Comparison of ENCODE assay signal across 24 cellular contexts in genomic region chr9:72355153-72355552, GRCh38. TPM values are rescaled to one million over a fixed set of nuclear protein-coding genes. Genes with fewer than 3 reads are reported as not detected.
DNase-seq lines count a peak whose midpoint lies in the region; ATAC-seq, FAIRE-seq and TF ChIP-seq lines count a peak whose summit lies in the region.
"Had no signal": no experiment of that assay in that cellular context is flagged by ENCODE, and none has a peak within 500 bp of the region (broad histone marks: within the 10 kb centered on the region; RNA-seq: fewer than 3 reads in every experiment).

No MANE protein-coding gene starts in this region.

- peaks cover 48% of the 10 kb centered on the region for H3F3A ChIP-seq in neural progenitor cell (ENCODE audit: low read depth)

- TF ChIP-seq EP300 in GM12878 (IDR thresholded peaks at IDR 0.05; ENCODE audit: borderline replicate concordance in 1 of 2, control insufficient read depth in 1 of 2, low read depth in 2 of 2, low read length in 2 of 2) (no peak), esophagus muscularis mucosa (IDR thresholded peaks at IDR 0.05) (no peak)

- DNase-seq in cardiac muscle cell (ENCODE audit: low read depth in 1 of 2, low spot score in 1 of 2) = no peak
- DNase-seq in left ventricle myocardium inferior = no peak
- DNase-seq in GM12878 (ENCODE audit: low read depth, low spot score) = no peak
- DNase-seq in right lobe of liver = no peak
- no peak for DNase-seq in NAMALWA (ENCODE audit: low spot score)
- no peak for DNase-seq in neural progenitor cell (ENCODE audit: low spot score)
- DNase-seq in esophagus muscularis mucosa (ENCODE audit: extremely low spot score) = no peak
- DNase-seq: activated CD4-positive, alpha-beta T cell treated with anti-CD3 and anti-CD28 coated beads, Interleukin-2, amount 50 U/mL, for 48 hours; activated naive CD4-positive, alpha-beta T cell treated with Interleukin-2 at 50 U/mL for 16 hours; C1 segment of cervical spinal cord; EL; H9; KBM-7; kidney glomerular epithelial cell; naive B cell; NCI-H1694; NCI-H69; pancreas; sigmoid colon; stimulated activated CD4-positive, alpha-beta T cell treated with anti-CD3 and anti-CD28 coated beads, Interleukin-15, amount 100 ng/mL, for 24 hours; stimulated activated CD8-positive, alpha-beta memory T cell treated with anti-CD3 and anti-CD28 coated beads, Interleukin-4, amount 100 ng/mL, for 48 hours; upper lobe of right lung had no signal

- no peak overlapping the region for H2AFZ ChIP-seq in GM12878 (ENCODE audit: control insufficient read depth, low read depth, low read length)
- no peak overlapping the region for H2AFZ ChIP-seq in neural progenitor cell (replicated peaks)

- H4K20me1 ChIP-seq in GM12878 (ENCODE audit: control insufficient read depth, insufficient read depth) (no peaks in the 10 kb centered on the region), neural progenitor cell (ENCODE audit: low read depth) (peaks cover 50% of the 10 kb centered on the region)

- FAIRE-seq in GM12878 (lab: Jason Lieb, UNC) = no peak

- H3K4me3 ChIP-seq in cardiac muscle cell (no peak overlapping the region), left ventricle myocardium inferior (no peak overlapping the region), GM12878 (no peak overlapping the region), right lobe of liver (no peak overlapping the region), neural progenitor cell (no peak overlapping the region), esophagus muscularis mucosa (no peak overlapping the region)
- H3K4me3 ChIP-seq: ascending aorta, pancreas, sigmoid colon, upper lobe of right lung had no signal

- H3K4me2 ChIP-seq in GM12878 (ENCODE audit: control insufficient read depth, insufficient read depth) = no peak overlapping the region
- H3K4me2 ChIP-seq in neural progenitor cell = no peak overlapping the region

- no TSS peak for BruUV-seq in GM12878 (replicated peaks; lab: Mats Ljungman, UMichigan)

- H3K9me3 ChIP-seq in cardiac muscle cell (ENCODE audit: low read depth) = no peaks in the 10 kb centered on the region
- no peaks in the 10 kb centered on the region for H3K9me3 ChIP-seq in left ventricle myocardium inferior (replicated peaks)
- H3K9me3 ChIP-seq in GM12878 (replicated peaks; ENCODE audit: control insufficient read depth, insufficient read depth, low read length) = no peaks in the 10 kb centered on the region
- no peaks in the 10 kb centered on the region for H3K9me3 ChIP-seq in right lobe of liver
- H3K9me3 ChIP-seq in neural progenitor cell (ENCODE audit: low read depth) = no peaks in the 10 kb centered on the region
- no peaks in the 10 kb centered on the region for H3K9me3 ChIP-seq in esophagus muscularis mucosa
- H3K9me3 ChIP-seq: ascending aorta, pancreas, sigmoid colon, upper lobe of right lung had no signal

- 89% methylated on average over 4 of the region's 4 CpGs for WGBS in GM12878 (ENCODE audit: insufficient coverage, insufficient replicate concordance, low lambda C conversion rate, missing lambda C conversion rate)
- 68% methylated on average over 3 of the region's 4 CpGs for WGBS in right lobe of liver (ENCODE audit: insufficient coverage, low coverage, low lambda C conversion rate, missing lambda C conversion rate)
- WGBS in esophagus muscularis mucosa = 75% methylated on average over 4 of the region's 4 CpGs

- intact Hi-C loops in left ventricle myocardium inferior (cut with micrococcal nuclease) (no loop called here), GM12878 (cut with micrococcal nuclease; ENCODE audit: unreplicated experiment) (loop anchor here (10.0 kb wide), 1 partner anchor 320 kb away; no protein-coding TSS in a partner anchor), right lobe of liver (cut with DNase I) (no loop called here), esophagus muscularis mucosa (cut with DNase I) (no loop called here)

- peaks cover 57% of the 10 kb centered on the region for H3K36me3 ChIP-seq in cardiac muscle cell
- peaks cover 78% of the 10 kb centered on the region for H3K36me3 ChIP-seq in left ventricle myocardium inferior
- H3K36me3 ChIP-seq in GM12878 (ENCODE audit: control insufficient read depth in 2 of 2, insufficient read depth in 2 of 2, low read length in 1 of 2) = peaks cover 2 to 18% of the 10 kb centered on the region in 2 experiments; a peak in 3 of 4 replicates
- peaks cover 5 to 64% (median 40%) of the 10 kb centered on the region in 4 donors for H3K36me3 ChIP-seq in right lobe of liver
- peaks cover 36% of the 10 kb centered on the region for H3K36me3 ChIP-seq in neural progenitor cell
- H3K36me3 ChIP-seq in esophagus muscularis mucosa = peaks cover 11 to 84% (median 61%) of the 10 kb centered on the region in 4 donors

- POLR2A ChIA-PET in GM12878 (lab: Charles Lee) = no interaction called here

- H3K9ac ChIP-seq in GM12878 (ENCODE audit: control insufficient read depth, insufficient read depth, low read length) = no peak overlapping the region
- no peak overlapping the region for H3K9ac ChIP-seq in neural progenitor cell

- no peak for TF ChIP-seq CTCF in cardiac muscle cell (IDR thresholded peaks at IDR 0.05; ENCODE audit: low read depth, low read length)
- TF ChIP-seq CTCF in left ventricle myocardium inferior (IDR thresholded peaks at IDR 0.05; ENCODE audit: borderline replicate concordance) = no peak
- no peak for TF ChIP-seq CTCF in GM12878 (IDR thresholded peaks at IDR 0.05 in 2 of 3, conservative IDR thresholded peaks at IDR 0.05 in 1 of 3; ENCODE audit: control insufficient read depth in 2 of 3, extremely low read depth in 1 of 3, insufficient read depth in 1 of 3, low read depth in 3 of 3, low read length in 3 of 3)
- TF ChIP-seq CTCF in right lobe of liver (IDR thresholded peaks at IDR 0.05) = no peak
- no peak for TF ChIP-seq CTCF in neural progenitor cell (IDR thresholded peaks at IDR 0.05)
- TF ChIP-seq CTCF in esophagus muscularis mucosa (IDR thresholded peaks at IDR 0.05) = no peak

- H3K36me3 Mint-ChIP-seq in neural progenitor cell = peaks cover 47% of the 10 kb centered on the region

- no peak overlapping the region for H3K4me3 Mint-ChIP-seq in neural progenitor cell
- H3K4me3 Mint-ChIP-seq: H9, naive B cell had no signal

- H3K27me3 ChIP-seq in cardiac muscle cell (no peaks in the 10 kb centered on the region), left ventricle myocardium inferior (ENCODE audit: low read depth) (no peaks in the 10 kb centered on the region), GM12878 (replicated peaks in 1 of 2; ENCODE audit: control insufficient read depth in 2 of 2, insufficient read depth in 2 of 2, low read length in 1 of 2) (no peaks in the 10 kb centered on the region), right lobe of liver (no peaks in the 10 kb centered on the region), neural progenitor cell (no peaks in the 10 kb centered on the region), esophagus muscularis mucosa (no peaks in the 10 kb centered on the region)
- H3K27me3 ChIP-seq: ascending aorta, pancreas, sigmoid colon, upper lobe of right lung had no signal

- H3K27ac Mint-ChIP-seq in neural progenitor cell = no peak overlapping the region

- ATAC-seq in GM12878 = no peak
- ATAC-seq in right lobe of liver = peak in 2 of 4 donors; percentile 4 to 41
- ATAC-seq in HG03520 (IDR thresholded peaks at IDR 0.05; ENCODE audit: unreplicated experiment) = no peak

- peaks cover 22% of the 10 kb centered on the region for H3K4me1 Mint-ChIP-seq in neural progenitor cell

- TF ChIP-seq POLR2A in GM12878 (IDR thresholded peaks at IDR 0.05; ENCODE audit: low read depth, low read length) (no peak), right lobe of liver (IDR thresholded peaks at IDR 0.05) (peak; percentile 19), esophagus muscularis mucosa (IDR thresholded peaks at IDR 0.05; ENCODE audit: low read depth) (no peak)

- CTCF ChIA-PET in GM12878 (lab: Yijun Ruan, JAX) = interaction anchor here (1.0 kb wide), 1 partner anchor 172 kb away, joined by 3 read pairs; no protein-coding TSS in a partner anchor

- peaks cover 32% of the 10 kb centered on the region for H3K79me2 ChIP-seq in GM12878 (ENCODE audit: control insufficient read depth, insufficient read depth, low read length)
- peaks cover 55% of the 10 kb centered on the region for H3K79me2 ChIP-seq in neural progenitor cell (ENCODE audit: low read depth)

- RAD21 ChIA-PET in GM12878 (lab: Charles Lee; ENCODE audit: unreplicated experiment) = no interaction called here

- H3K4me1 ChIP-seq in cardiac muscle cell (ENCODE audit: low read depth) = peaks cover 28% of the 10 kb centered on the region
- H3K4me1 ChIP-seq in left ventricle myocardium inferior = peaks cover 76% of the 10 kb centered on the region
- no peaks in the 10 kb centered on the region for H3K4me1 ChIP-seq in GM12878 (ENCODE audit: control insufficient read depth, insufficient read depth, low read length)
- H3K4me1 ChIP-seq in right lobe of liver = peaks cover 0 to 77% (median 30%) of the 10 kb centered on the region in 4 donors
- peaks cover 6% of the 10 kb centered on the region for H3K4me1 ChIP-seq in neural progenitor cell
- H3K4me1 ChIP-seq in esophagus muscularis mucosa = peaks cover 56 to 66% (median 61%) of the 10 kb centered on the region in 4 donors

- peak overlapping the region; percentile 21 for H3K27ac ChIP-seq in cardiac muscle cell
- H3K27ac ChIP-seq in left ventricle myocardium inferior (replicated peaks) = no peak overlapping the region
- H3K27ac ChIP-seq in GM12878 (ENCODE audit: control insufficient read depth, insufficient read depth) = no peak overlapping the region
- H3K27ac ChIP-seq in right lobe of liver = peak overlapping the region in 1 of 3 donors; percentile 7
- H3K27ac ChIP-seq in neural progenitor cell = no peak overlapping the region
- peak overlapping the region in 1 of 4 donors; percentile 32 for H3K27ac ChIP-seq in esophagus muscularis mucosa (replicated peaks in 1 of 4)
- H3K27ac ChIP-seq: ascending aorta, pancreas had no signal

- TF ChIP-seq RAD21 in GM12878 (IDR thresholded peaks at IDR 0.05; ENCODE audit: insufficient read depth, low read depth, low read length) = no peak

- in situ Hi-C loops in GM12878 (cut with MboI) = no loop called here

- no peaks in the 10 kb centered on the region for H3K27me3 Mint-ChIP-seq in neural progenitor cell (ENCODE audit: insufficient read depth, low read depth)
- H3K27me3 Mint-ChIP-seq: naive B cell had no signal

- no peaks in the 10 kb centered on the region for H3K9me3 Mint-ChIP-seq in neural progenitor cell
- H3K9me3 Mint-ChIP-seq: H9, naive B cell had no signal

- SMC1A ChIA-PET in GM12878 (lab: Charles Lee; ENCODE audit: uncharacterized antibody, unreplicated experiment) = interaction anchor here (0.8 to 1.0 kb wide), 2 partner anchors 63 to 235 kb away, joined by 3 to 5 read pairs; no protein-coding TSS in a partner anchor

RNA-seq across cellular contexts. Expression of gene ZFAND5, which starts 9.9 kb away (rescaled TPM):
- 174 and 188 TPM in 2 replicates for total RNA-seq in cardiac muscle cell
- 152 and 173 TPM in 2 replicates for polyA plus RNA-seq in cardiac muscle cell
- total RNA-seq in left ventricle myocardium inferior = 183 TPM
- total RNA-seq in GM12878 (2013; cell fraction: nucleolus; rRNA removed) = 120 and 128 TPM in 2 replicates
- total RNA-seq in GM12878 (2014; rRNA removed) = 47.7 and 53.4 TPM in 2 replicates
- total RNA-seq in GM12878 (2014; rRNA removed; fragmentation: Illumina TruSeq; extraction: Trizol) = 58.0 and 61.5 TPM in 2 replicates
- total RNA-seq in GM12878 (2021) = 89.3 and 89.9 TPM in 2 replicates
- 30.7 TPM for polyA plus RNA-seq in GM12878 (2011; ENCODE audit: low read depth)
- 72.9 and 87.0 TPM in 2 replicates for polyA plus RNA-seq in GM12878 (2011; rRNA removed)
- polyA plus RNA-seq in GM12878 (2011; cell fraction: cytosol; rRNA removed) = 36.5 and 39.5 TPM in 2 replicates
- 83.8 and 125 TPM in 2 replicates for polyA plus RNA-seq in GM12878 (2011; cell fraction: nucleus; rRNA removed)
- polyA plus RNA-seq in GM12878 (2012) = 81.6 and 87.5 TPM in 2 replicates
- 107 and 114 TPM in 2 replicates for polyA plus RNA-seq in GM12878 (2014; fragmentation: Illumina TruSeq; extraction: Trizol)
- 10 to 100 TPM; 22.5 to 32.3 TPM for polyA plus RNA-seq in GM12878 (2014; fragmentation: Nextera tagmentation; extraction: Ambion mirVana)
- 67.4 and 84.4 TPM in 2 replicates for polyA plus RNA-seq in GM12878 (2014; rRNA removed)
- 10 to 100 TPM; 60.2 to 65.1 TPM for polyA plus RNA-seq in GM12878 (2016; fragmentation: Nextera tagmentation; extraction: Ambion mirVana)
- 39.1 and 43.7 TPM in 2 replicates for polyA minus RNA-seq in GM12878 (2011; rRNA and poly(A)+ RNA removed)
- polyA minus RNA-seq in GM12878 (2011; cell fraction: cytosol; rRNA and poly(A)+ RNA removed) = 24.3 and 25.4 TPM in 2 replicates
- polyA minus RNA-seq in GM12878 (2011; cell fraction: nucleus; rRNA and poly(A)+ RNA removed) = 83.5 and 111 TPM in 2 replicates
- total RNA-seq in right lobe of liver = 100 to 1,000 TPM in 3 of 6 experiments, 10 to 100 TPM in 3; 88.4 to 119 (median 100) TPM
- total RNA-seq in neural progenitor cell (ENCODE audit: low replicate concordance) = 119 and 162 TPM in 2 replicates
- total RNA-seq in esophagus muscularis mucosa = 100 to 1,000 TPM; 176 to 303 (median 225) TPM
